Comparison of ENCODE assay signal across 2 cellular contexts in the genomic region with DNA sequence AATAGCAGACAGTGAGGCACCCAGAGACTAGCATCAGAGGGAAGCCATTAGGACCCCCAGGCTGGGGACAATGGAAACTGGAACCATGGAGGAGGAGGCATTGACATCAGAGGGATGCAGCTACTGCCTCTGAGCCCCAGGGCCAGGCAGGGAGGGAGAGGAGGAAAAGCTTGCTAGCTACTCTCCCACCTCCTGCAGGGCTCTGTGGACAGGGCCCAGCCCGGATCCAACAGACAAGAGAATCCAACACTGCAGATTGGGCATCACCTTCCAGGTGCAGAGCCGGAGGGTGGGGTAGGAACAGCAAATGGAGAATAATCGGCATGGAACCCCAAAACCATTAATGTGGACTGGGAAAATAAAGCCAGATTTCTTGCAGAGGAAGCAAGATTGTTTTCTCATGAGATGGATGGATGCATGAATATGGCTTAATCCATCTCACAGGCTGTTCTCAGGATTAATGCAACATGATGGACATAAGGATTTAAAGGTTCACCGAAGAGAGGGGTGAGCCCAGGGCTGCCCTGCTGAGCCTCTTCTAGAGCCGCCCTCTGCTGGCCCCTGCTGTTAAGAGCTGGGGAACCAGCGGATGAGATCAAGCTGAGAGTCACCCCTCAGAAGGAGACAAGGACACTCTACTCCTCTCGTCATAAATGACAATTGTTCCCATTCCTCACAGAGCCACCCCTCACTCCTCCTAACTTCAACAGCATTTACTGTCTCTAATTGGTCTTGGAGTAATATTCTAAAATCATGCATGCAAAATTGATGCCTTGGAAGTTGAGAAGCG.
TF ChIP-seq lines count a peak whose summit lies in the region.

No MANE protein-coding gene starts in this region.

TF ChIP-seq in IMR-90, 13 proteins besides CTCF, POLR2A, EP300 and RAD21:
- TF ChIP-seq, protein P1, sequence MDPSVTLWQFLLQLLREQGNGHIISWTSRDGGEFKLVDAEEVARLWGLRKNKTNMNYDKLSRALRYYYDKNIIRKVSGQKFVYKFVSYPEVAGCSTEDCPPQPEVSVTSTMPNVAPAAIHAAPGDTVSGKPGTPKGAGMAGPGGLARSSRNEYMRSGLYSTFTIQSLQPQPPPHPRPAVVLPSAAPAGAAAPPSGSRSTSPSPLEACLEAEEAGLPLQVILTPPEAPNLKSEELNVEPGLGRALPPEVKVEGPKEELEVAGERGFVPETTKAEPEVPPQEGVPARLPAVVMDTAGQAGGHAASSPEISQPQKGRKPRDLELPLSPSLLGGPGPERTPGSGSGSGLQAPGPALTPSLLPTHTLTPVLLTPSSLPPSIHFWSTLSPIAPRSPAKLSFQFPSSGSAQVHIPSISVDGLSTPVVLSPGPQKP (IDR thresholded peaks at IDR 0.05; ENCODE audit: borderline replicate concordance, low read depth, low read length): no peak
- TF ChIP-seq CHD1 (IDR thresholded peaks at IDR 0.05; ENCODE audit: low read depth, low read length) (no peak), CEBPB (IDR thresholded peaks at IDR 0.05; ENCODE audit: low read depth, low read length) (no peak), SMC3 (IDR thresholded peaks at IDR 0.05; ENCODE audit: low read depth, low read length) (peak; percentile 33; the same call in 1 of the 2 replicates)

TF ChIP-seq in HepG2, 621 proteins besides CTCF, POLR2A, EP300 and RAD21 (continues in another document):
- no peak for TF ChIP-seq ZNF282 (IDR thresholded peaks at IDR 0.05; ENCODE audit: partially characterized antibody)
- TF ChIP-seq, protein P2, sequence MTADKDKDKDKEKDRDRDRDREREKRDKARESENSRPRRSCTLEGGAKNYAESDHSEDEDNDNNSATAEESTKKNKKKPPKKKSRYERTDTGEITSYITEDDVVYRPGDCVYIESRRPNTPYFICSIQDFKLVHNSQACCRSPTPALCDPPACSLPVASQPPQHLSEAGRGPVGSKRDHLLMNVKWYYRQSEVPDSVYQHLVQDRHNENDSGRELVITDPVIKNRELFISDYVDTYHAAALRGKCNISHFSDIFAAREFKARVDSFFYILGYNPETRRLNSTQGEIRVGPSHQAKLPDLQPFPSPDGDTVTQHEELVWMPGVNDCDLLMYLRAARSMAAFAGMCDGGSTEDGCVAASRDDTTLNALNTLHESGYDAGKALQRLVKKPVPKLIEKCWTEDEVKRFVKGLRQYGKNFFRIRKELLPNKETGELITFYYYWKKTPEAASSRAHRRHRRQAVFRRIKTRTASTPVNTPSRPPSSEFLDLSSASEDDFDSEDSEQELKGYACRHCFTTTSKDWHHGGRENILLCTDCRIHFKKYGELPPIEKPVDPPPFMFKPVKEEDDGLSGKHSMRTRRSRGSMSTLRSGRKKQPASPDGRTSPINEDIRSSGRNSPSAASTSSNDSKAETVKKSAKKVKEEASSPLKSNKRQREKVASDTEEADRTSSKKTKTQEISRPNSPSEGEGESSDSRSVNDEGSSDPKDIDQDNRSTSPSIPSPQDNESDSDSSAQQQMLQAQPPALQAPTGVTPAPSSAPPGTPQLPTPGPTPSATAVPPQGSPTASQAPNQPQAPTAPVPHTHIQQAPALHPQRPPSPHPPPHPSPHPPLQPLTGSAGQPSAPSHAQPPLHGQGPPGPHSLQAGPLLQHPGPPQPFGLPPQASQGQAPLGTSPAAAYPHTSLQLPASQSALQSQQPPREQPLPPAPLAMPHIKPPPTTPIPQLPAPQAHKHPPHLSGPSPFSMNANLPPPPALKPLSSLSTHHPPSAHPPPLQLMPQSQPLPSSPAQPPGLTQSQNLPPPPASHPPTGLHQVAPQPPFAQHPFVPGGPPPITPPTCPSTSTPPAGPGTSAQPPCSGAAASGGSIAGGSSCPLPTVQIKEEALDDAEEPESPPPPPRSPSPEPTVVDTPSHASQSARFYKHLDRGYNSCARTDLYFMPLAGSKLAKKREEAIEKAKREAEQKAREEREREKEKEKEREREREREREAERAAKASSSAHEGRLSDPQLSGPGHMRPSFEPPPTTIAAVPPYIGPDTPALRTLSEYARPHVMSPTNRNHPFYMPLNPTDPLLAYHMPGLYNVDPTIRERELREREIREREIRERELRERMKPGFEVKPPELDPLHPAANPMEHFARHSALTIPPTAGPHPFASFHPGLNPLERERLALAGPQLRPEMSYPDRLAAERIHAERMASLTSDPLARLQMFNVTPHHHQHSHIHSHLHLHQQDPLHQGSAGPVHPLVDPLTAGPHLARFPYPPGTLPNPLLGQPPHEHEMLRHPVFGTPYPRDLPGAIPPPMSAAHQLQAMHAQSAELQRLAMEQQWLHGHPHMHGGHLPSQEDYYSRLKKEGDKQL (CRISPR knock-in tag; IDR thresholded peaks at IDR 0.05; ENCODE audit: low read depth): no peak
- 0 out of 2 replicates have a peak, but pooled peaks have one; percentile 32 for TF ChIP-seq ZNF335 (CRISPR knock-in tag; IDR thresholded peaks at IDR 0.05)
- no peak for TF ChIP-seq ZNF615 (CRISPR knock-in tag; IDR thresholded peaks at IDR 0.05; ENCODE audit: borderline replicate concordance)
- no peak for TF ChIP-seq SMARCC2 (IDR thresholded peaks at IDR 0.05)
- TF ChIP-seq POGZ (CRISPR knock-in tag; IDR thresholded peaks at IDR 0.05): no peak
- no peak for TF ChIP-seq PCBP1 (IDR thresholded peaks at IDR 0.05; ENCODE audit: borderline replicate concordance, low read depth, low read length)
- TF ChIP-seq MAZ (IDR thresholded peaks at IDR 0.05; ENCODE audit: borderline replicate concordance, low read depth, low read length): no peak
- TF ChIP-seq MAZ (CRISPR knock-in tag; IDR thresholded peaks at IDR 0.05; ENCODE audit: low read depth): no peak
- no peak for TF ChIP-seq FOXC1 (CRISPR knock-in tag; IDR thresholded peaks at IDR 0.05; ENCODE audit: borderline replicate concordance)
- TF ChIP-seq, protein P3, sequence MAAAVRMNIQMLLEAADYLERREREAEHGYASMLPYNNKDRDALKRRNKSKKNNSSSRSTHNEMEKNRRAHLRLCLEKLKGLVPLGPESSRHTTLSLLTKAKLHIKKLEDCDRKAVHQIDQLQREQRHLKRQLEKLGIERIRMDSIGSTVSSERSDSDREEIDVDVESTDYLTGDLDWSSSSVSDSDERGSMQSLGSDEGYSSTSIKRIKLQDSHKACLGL (CRISPR knock-in tag; IDR thresholded peaks at IDR 0.05): no peak
- peak; percentile 76 for TF ChIP-seq SMC3 (IDR thresholded peaks at IDR 0.05; ENCODE audit: low read length)
- TF ChIP-seq PHF8 (CRISPR knock-in tag; IDR thresholded peaks at IDR 0.05): no peak
- no peak for TF ChIP-seq ZMYM2 (CRISPR knock-in tag; IDR thresholded peaks at IDR 0.05)
- TF ChIP-seq ZNF780A (CRISPR knock-in tag; IDR thresholded peaks at IDR 0.05): no peak
- no peak for TF ChIP-seq PPARG (CRISPR knock-in tag; conservative IDR thresholded peaks at IDR 0.05)
- 0 out of 2 replicates have a peak, but pooled peaks have one; percentile 32 for TF ChIP-seq ZKSCAN8 (CRISPR knock-in tag; IDR thresholded peaks at IDR 0.05; ENCODE audit: borderline replicate concordance)
- TF ChIP-seq CHCHD3 (CRISPR knock-in tag; IDR thresholded peaks at IDR 0.05): no peak
- no peak for TF ChIP-seq SMARCE1 (IDR thresholded peaks at IDR 0.05; ENCODE audit: borderline replicate concordance)
- no peak for TF ChIP-seq ZMYM3 (CRISPR knock-in tag; IDR thresholded peaks at IDR 0.05)
- no peak for TF ChIP-seq NR2F6 (IDR thresholded peaks at IDR 0.05)
- TF ChIP-seq NR2F6 (CRISPR knock-in tag; IDR thresholded peaks at IDR 0.05): 0 out of 2 replicates have a peak, but pooled peaks have one; percentile 6
- TF ChIP-seq ZNF776 (CRISPR knock-in tag; IDR thresholded peaks at IDR 0.05): no peak
- 0 out of 2 replicates have a peak, but pooled peaks have one; percentile 29 for TF ChIP-seq ERF (CRISPR knock-in tag; IDR thresholded peaks at IDR 0.05)
- TF ChIP-seq ZNF274 (CRISPR knock-in tag; IDR thresholded peaks at IDR 0.05): no peak
- TF ChIP-seq SP4 (CRISPR knock-in tag; IDR thresholded peaks at IDR 0.05): no peak
- no peak for TF ChIP-seq KDM1A (CRISPR knock-in tag; IDR thresholded peaks at IDR 0.05)
- TF ChIP-seq TMF1 (CRISPR knock-in tag; IDR thresholded peaks at IDR 0.05; ENCODE audit: low read depth): no peak
- peak; percentile 43; the same call in 1 of the 2 replicates for TF ChIP-seq ZNF331 (CRISPR knock-in tag; IDR thresholded peaks at IDR 0.05)
- TF ChIP-seq ZNF484 (CRISPR knock-in tag; IDR thresholded peaks at IDR 0.05; ENCODE audit: borderline replicate concordance, low read depth): no peak
- TF ChIP-seq NFAT5 (CRISPR knock-in tag; IDR thresholded peaks at IDR 0.05): no peak
- no peak for TF ChIP-seq HNF4G (IDR thresholded peaks at IDR 0.05; ENCODE audit: borderline replicate concordance, low read depth, low read length)
- TF ChIP-seq HNF4G (CRISPR knock-in tag; IDR thresholded peaks at IDR 0.05; ENCODE audit: borderline replicate concordance, low read depth): no peak
- TF ChIP-seq ARHGAP35 (CRISPR knock-in tag; IDR thresholded peaks at IDR 0.05; ENCODE audit: borderline replicate concordance): no peak
- TF ChIP-seq MIER3 (CRISPR knock-in tag; IDR thresholded peaks at IDR 0.05; ENCODE audit: borderline replicate concordance): no peak
- no peak for TF ChIP-seq ZNF543 (CRISPR knock-in tag; IDR thresholded peaks at IDR 0.05)
- TF ChIP-seq ZNF740 (CRISPR knock-in tag; IDR thresholded peaks at IDR 0.05): no peak
- no peak for TF ChIP-seq ZNF317 (CRISPR knock-in tag; IDR thresholded peaks at IDR 0.05)
- TF ChIP-seq ARID2 (CRISPR knock-in tag; IDR thresholded peaks at IDR 0.05; ENCODE audit: borderline replicate concordance): no peak
- TF ChIP-seq SIX4 (CRISPR knock-in tag; IDR thresholded peaks at IDR 0.05): no peak
- TF ChIP-seq ZNF709 (CRISPR knock-in tag; IDR thresholded peaks at IDR 0.05): no peak
- no peak for TF ChIP-seq TSC22D2 (CRISPR knock-in tag; IDR thresholded peaks at IDR 0.05; ENCODE audit: borderline replicate concordance)
- TF ChIP-seq ZNF280D (CRISPR knock-in tag; IDR thresholded peaks at IDR 0.05): no peak
- no peak for TF ChIP-seq SRSF1 (optimal IDR thresholded peaks at IDR 0.05; ENCODE audit: low read depth, low read length)
- TF ChIP-seq SMAD3 (CRISPR knock-in tag; IDR thresholded peaks at IDR 0.05): no peak
- no peak for TF ChIP-seq TBL1XR1 (IDR thresholded peaks at IDR 0.05; ENCODE audit: borderline replicate concordance, low read length, partially characterized antibody)
- no peak for TF ChIP-seq RXRB (CRISPR knock-in tag; IDR thresholded peaks at IDR 0.05; ENCODE audit: borderline replicate concordance)
- no peak for TF ChIP-seq ZNF605 (CRISPR knock-in tag; IDR thresholded peaks at IDR 0.05)
